Comparison of ENCODE assay signal across 8 cellular contexts in genomic region chr20:17966432-17967312, GRCh38. TPM values are rescaled to one million over a fixed set of nuclear protein-coding genes. Genes with fewer than 3 reads are reported as not detected.
DNase-seq lines count a peak whose midpoint lies in the region; ATAC-seq and TF ChIP-seq lines count a peak whose summit lies in the region.

No MANE protein-coding gene starts in this region.

- H3K4me3 Mint-ChIP-seq in stimulated activated naive CD8-positive, alpha-beta T cell treated with anti-CD3 and anti-CD28 coated beads, Interleukin-15, Interleukin-2, amounts not matched to agents 100 ng/mL and 50 ng/mL, for 24 hours = peak overlapping the region; percentile 89

- no TSS peak for BruUV-seq in OCI-LY7 (replicated peaks; lab: Mats Ljungman, UMichigan)

- H3K27me3 Mint-ChIP-seq in stimulated activated naive CD8-positive, alpha-beta T cell treated with anti-CD3 and anti-CD28 coated beads, Interleukin-15, Interleukin-2, amounts not matched to agents 100 ng/mL and 50 ng/mL, for 24 hours = no peaks in the 10 kb centered on the region

- peak overlapping the region; percentile 98 for H3K27ac Mint-ChIP-seq in stimulated activated naive CD8-positive, alpha-beta T cell treated with anti-CD3 and anti-CD28 coated beads, Interleukin-15, Interleukin-2, amounts not matched to agents 100 ng/mL and 50 ng/mL, for 24 hours

- H3K79me2 ChIP-seq in OCI-LY7 (ENCODE audit: insufficient read depth, low read depth, low read length) = peaks cover 96% of the 10 kb centered on the region

- TF ChIP-seq CTCF in OCI-LY7 (conservative IDR thresholded peaks at IDR 0.05; ENCODE audit: low read length) (peak; percentile 57), choroid plexus epithelial cell (conservative IDR thresholded peaks at IDR 0.05; ENCODE audit: low read depth, low read length) (peak; percentile 40)

- H3K27ac ChIP-seq in OCI-LY7 (ENCODE audit: low read depth, low read length, poor library complexity, severe bottlenecking) (peak overlapping the region; percentile 95), mucosa of rectum (ENCODE audit: low read depth in 2 of 2, low read length in 2 of 2) (peak overlapping the region; percentile 99)

- H3K9me3 Mint-ChIP-seq in stimulated activated naive CD8-positive, alpha-beta T cell treated with anti-CD3 and anti-CD28 coated beads, Interleukin-15, Interleukin-2, amounts not matched to agents 100 ng/mL and 50 ng/mL, for 24 hours = no peaks in the 10 kb centered on the region

- CTCF ChIA-PET in OCI-LY7 (lab: Charles Lee; ENCODE audit: unreplicated experiment) = no interaction called here

- no peak for DNase-seq in stimulated activated naive CD8-positive, alpha-beta T cell treated with anti-CD3 and anti-CD28 coated beads, Interleukin-15, Interleukin-2, amounts not matched to agents 100 U/mL and 50 U/mL, for 24 hours
- DNase-seq in OCI-LY7 (ENCODE audit: low spot score) (peak; percentile 79), choroid plexus epithelial cell (ENCODE audit: low read depth) (peak; percentile 73), NCI-H2081 treated with DMSO at 0.1 percent for 48 hours (lab: John Stamatoyannopoulos, UW) (no peak), NCI-H187 treated with DMSO at 0.1 percent for 48 hours (lab: John Stamatoyannopoulos, UW) (no peak)

- no peak for ATAC-seq in stimulated activated naive CD8-positive, alpha-beta T cell treated with anti-CD3 and anti-CD28 coated beads, Interleukin-15, Interleukin-2, amounts not matched to agents 100 U/mL and 50 U/mL, for 24 hours
- no peak for ATAC-seq in HG03135 (IDR thresholded peaks at IDR 0.05; ENCODE audit: unreplicated experiment)

- peaks cover 79% of the 10 kb centered on the region for H3K36me3 Mint-ChIP-seq in stimulated activated naive CD8-positive, alpha-beta T cell treated with anti-CD3 and anti-CD28 coated beads, Interleukin-15, Interleukin-2, amounts not matched to agents 100 ng/mL and 50 ng/mL, for 24 hours (ENCODE audit: low read depth)

- peak overlapping the region; percentile 97 for H3K4me3 ChIP-seq in OCI-LY7 (ENCODE audit: low read depth, low read length, poor library complexity, severe bottlenecking)
- peak overlapping the region; percentile 90 for H3K4me3 ChIP-seq in choroid plexus epithelial cell (ENCODE audit: low read depth, low read length)
- peak overlapping the region; percentile 90 to 100 for H3K4me3 ChIP-seq in mucosa of rectum (ENCODE audit: low read length in 2 of 2)

- peak overlapping the region; percentile 95 for H3K9ac ChIP-seq in mucosa of rectum (ENCODE audit: low read depth in 1 of 2, low read length in 2 of 2)

- POLR2A ChIA-PET in OCI-LY7 (lab: Charles Lee) = interaction anchor here (0.6 to 4.0 kb wide), 7 partner anchors 10 to 1980 kb away, joined by 3 to 47 read pairs (median 7); no protein-coding TSS in a partner anchor

- no peaks in the 10 kb centered on the region for H3K27me3 ChIP-seq in mucosa of rectum (ENCODE audit: control insufficient read depth in 2 of 2, insufficient read depth in 2 of 2, low read length in 2 of 2)

- H3K4me1 ChIP-seq in OCI-LY7 (ENCODE audit: insufficient read depth, low read length, poor library complexity, severe bottlenecking) (peaks cover 42% of the 10 kb centered on the region), mucosa of rectum (ENCODE audit: control insufficient read depth in 2 of 2, insufficient read depth in 2 of 2, low read length in 2 of 2) (peaks cover 44 to 57% of the 10 kb centered on the region in 2 donors)

- intact Hi-C loops in OCI-LY7 (cut with micrococcal nuclease; ENCODE audit: unreplicated experiment) = loop anchor here (1.0 to 10.0 kb wide), 3 partner anchors 8 to 538 kb away; partner anchors contain the start of gene SEC23B

- H3K4me1 Mint-ChIP-seq in stimulated activated naive CD8-positive, alpha-beta T cell treated with anti-CD3 and anti-CD28 coated beads, Interleukin-15, Interleukin-2, amounts not matched to agents 100 ng/mL and 50 ng/mL, for 24 hours (ENCODE audit: low read depth) = peaks cover 74% of the 10 kb centered on the region

- H3K4me2 ChIP-seq in OCI-LY7 (ENCODE audit: low read length) = peak overlapping the region; percentile 92

- H4K20me1 ChIP-seq in OCI-LY7 (ENCODE audit: insufficient read depth, low read length) = peaks cover 68% of the 10 kb centered on the region

- H3K9me2 ChIP-seq in OCI-LY7 (ENCODE audit: insufficient read depth, low read length) = no peaks in the 10 kb centered on the region

- peaks cover 86% of the 10 kb centered on the region for H3K36me3 ChIP-seq in OCI-LY7 (ENCODE audit: insufficient read depth, low read length)
- H3K36me3 ChIP-seq in mucosa of rectum (ENCODE audit: control insufficient read depth in 2 of 2, insufficient read depth in 2 of 2, low read length in 2 of 2) = peaks cover 4 to 6% of the 10 kb centered on the region in 2 donors

- no peaks in the 10 kb centered on the region for H3K9me3 ChIP-seq in OCI-LY7 (ENCODE audit: low read length)
- no peaks in the 10 kb centered on the region for H3K9me3 ChIP-seq in mucosa of rectum (ENCODE audit: control insufficient read depth in 2 of 2, low read length in 2 of 2)

- H2AFZ ChIP-seq in OCI-LY7 (ENCODE audit: low read length) = no peak overlapping the region

RNA-seq across cellular contexts. Expression of gene SNX5, which starts 1.9 kb away (rescaled TPM):
- 183 and 204 TPM in 2 replicates for total RNA-seq in OCI-LY7 (2014; rRNA removed; shearing (Covaris generic))
- 263 and 274 TPM in 2 replicates for total RNA-seq in OCI-LY7 (2022)

RNA-seq across cellular contexts. Expression of gene MGME1, which starts 2.1 kb away (rescaled TPM):
- 46.6 and 47.8 TPM in 2 replicates for total RNA-seq in OCI-LY7 (2014; rRNA removed; shearing (Covaris generic))
- 75.6 and 80.1 TPM in 2 replicates for total RNA-seq in OCI-LY7 (2022)

Comparison
In these comparisons a context has a peak if more than half of its experiments do, and no peak if none do; other contexts are left out.
1. DNase-seq: peak in OCI-LY7 (single experiment) and choroid plexus epithelial cell (single experiment); none in stimulated activated naive CD8-positive, alpha-beta T cell treated with anti-CD3 and anti-CD28 coated beads, Interleukin-15, Interleukin-2, amounts not matched to agents 100 U/mL and 50 U/mL, for 24 hours (single experiment), NCI-H2081 treated with DMSO at 0.1 percent for 48 hours (single experiment) and NCI-H187 treated with DMSO at 0.1 percent for 48 hours (single experiment).
2. Peak in every context shown above with its lines, with median percentiles within 50 percentile points of each other: H3K4me3 ChIP-seq.